1 cellular context compared by ENCODE assay signal in genomic region chr12:56448860-56449621, GRCh38.
A peak's percentile ranks its signal among the peaks of the same experiment; 100 is the strongest.
TF ChIP-seq lines count a peak whose summit lies in the region.

Gene TIMELESS (minus strand): TSS chr12:56449426. CDS start chr12:56434170, 15,256 bp downstream.

TF ChIP-seq in WTC11, 78 proteins besides CTCF, POLR2A, EP300 and RAD21 (continued from another document and continues in another):
- TF ChIP-seq ATF2 (CRISPR knock-in tag; IDR thresholded peaks at IDR 0.05; ENCODE audit: borderline replicate concordance, low read depth) (no peak), FOXP4 (CRISPR knock-in tag; IDR thresholded peaks at IDR 0.05) (peak; percentile 69; the same call in 1 of the 2 replicates), ELF4 (CRISPR knock-in tag; IDR thresholded peaks at IDR 0.05; ENCODE audit: low read depth) (no peak), ZNF281 (CRISPR knock-in tag; IDR thresholded peaks at IDR 0.05) (peak; percentile 66; the same call in 1 of the 2 replicates), ZNF219 (CRISPR knock-in tag; IDR thresholded peaks at IDR 0.05; ENCODE audit: borderline replicate concordance) (no peak), NR3C1 (CRISPR knock-in tag; conservative IDR thresholded peaks at IDR 0.05; ENCODE audit: low read depth) (no peak), ZNF416 (CRISPR knock-in tag; IDR thresholded peaks at IDR 0.05) (0 out of 2 replicates have a peak, but pooled peaks have one; percentile 57), ATF3 (CRISPR knock-in tag; conservative IDR thresholded peaks at IDR 0.05) (no peak), STAT6 (CRISPR knock-in tag; conservative IDR thresholded peaks at IDR 0.05; ENCODE audit: low read depth) (no peak), MLX (CRISPR knock-in tag; IDR thresholded peaks at IDR 0.05) (no peak), SMAD4 (CRISPR knock-in tag; IDR thresholded peaks at IDR 0.05) (no peak), JAZF1 (CRISPR knock-in tag; IDR thresholded peaks at IDR 0.05) (no peak), ZNF425 (CRISPR knock-in tag; conservative IDR thresholded peaks at IDR 0.05) (no peak), PRDM15 (CRISPR knock-in tag; IDR thresholded peaks at IDR 0.05) (no peak), OVOL2 (CRISPR knock-in tag; IDR thresholded peaks at IDR 0.05; ENCODE audit: borderline replicate concordance) (no peak), TCF7 (CRISPR knock-in tag; IDR thresholded peaks at IDR 0.05; ENCODE audit: low read depth) (no peak), CDX4 (CRISPR knock-in tag; IDR thresholded peaks at IDR 0.05; ENCODE audit: borderline replicate concordance) (no peak), E2F4 (CRISPR knock-in tag; IDR thresholded peaks at IDR 0.05; ENCODE audit: borderline replicate concordance, low read depth) (peak; percentile 88; the same call in 1 of the 2 replicates), NR2C2 (CRISPR knock-in tag; IDR thresholded peaks at IDR 0.05) (no peak), CREB1 (CRISPR knock-in tag; IDR thresholded peaks at IDR 0.05) (peak; percentile 79), ESRRA (CRISPR knock-in tag; IDR thresholded peaks at IDR 0.05; ENCODE audit: borderline replicate concordance) (no peak), ZNF263 (CRISPR knock-in tag; IDR thresholded peaks at IDR 0.05; ENCODE audit: low read depth) (no peak), TP53 (CRISPR knock-in tag; IDR thresholded peaks at IDR 0.05) (peak; percentile 55; the same call in 1 of the 2 replicates), USF2 (CRISPR knock-in tag; IDR thresholded peaks at IDR 0.05) (peak; percentile 96), ZBTB43 (CRISPR knock-in tag; IDR thresholded peaks at IDR 0.05) (no peak), IRF1 (CRISPR knock-in tag; IDR thresholded peaks at IDR 0.05) (no peak), NFYB (CRISPR knock-in tag; conservative IDR thresholded peaks at IDR 0.05; ENCODE audit: low read depth) (no peak), NFATC4 (CRISPR knock-in tag; IDR thresholded peaks at IDR 0.05) (no peak), ZNF138 (CRISPR knock-in tag; conservative IDR thresholded peaks at IDR 0.05) (peak; percentile 82; the same call in 1 of the 2 replicates), GTF2I (CRISPR knock-in tag; conservative IDR thresholded peaks at IDR 0.05) (no peak), EMX1 (CRISPR knock-in tag; IDR thresholded peaks at IDR 0.05) (no peak), NR1H2 (CRISPR knock-in tag; IDR thresholded peaks at IDR 0.05) (no peak), ZNF317 (CRISPR knock-in tag; IDR thresholded peaks at IDR 0.05; ENCODE audit: borderline replicate concordance, low read depth) (no peak), MAX (CRISPR knock-in tag; IDR thresholded peaks at IDR 0.05) (peak; percentile 90), ZNF423 (CRISPR knock-in tag; IDR thresholded peaks at IDR 0.05) (no peak)
